ENCODE assay signal across 15 cellular contexts in the genomic region with DNA sequence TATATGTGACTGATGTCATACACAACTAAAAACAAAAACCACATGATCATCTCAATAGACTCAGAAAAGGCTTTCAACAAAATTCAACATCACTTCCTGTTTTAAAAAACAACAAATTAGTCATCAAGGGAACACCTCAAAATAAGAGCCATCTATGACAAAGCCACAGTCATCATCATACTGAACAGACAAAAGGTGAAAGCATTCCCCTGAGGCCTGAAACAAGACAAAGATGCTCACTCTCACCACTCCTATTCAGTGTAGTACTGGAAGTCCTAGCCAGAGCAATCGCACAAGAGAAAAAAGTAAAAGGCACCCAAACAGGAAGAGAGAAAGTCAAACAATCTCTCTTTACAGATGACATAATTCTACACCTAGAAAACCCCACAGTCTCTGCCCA.
A peak's percentile ranks its signal among the peaks of the same experiment; 100 is the strongest.
DNase-seq lines count a peak whose midpoint lies in the region; ATAC-seq and TF ChIP-seq lines count a peak whose summit lies in the region.
"Had no signal": no experiment of that assay in that cellular context is flagged by ENCODE, and none has a peak within 500 bp of the region (broad histone marks: within the 10 kb centered on the region; RNA-seq: fewer than 3 reads in every experiment).

No MANE protein-coding gene starts in this region.

- H3K4me1 ChIP-seq in OCI-LY3 (ENCODE audit: low read length) = peaks cover 19% of the 10 kb centered on the region
- H3K4me1 ChIP-seq: colonic mucosa, spleen had no signal

- H2AFZ ChIP-seq in OCI-LY3 (ENCODE audit: low read depth, low read length) = no peak overlapping the region

- H3K27ac ChIP-seq in OCI-LY3 (ENCODE audit: low read length) = no peak overlapping the region
- H3K27ac ChIP-seq: colonic mucosa, spleen had no signal

- no peak overlapping the region for H3K27ac Mint-ChIP-seq in glutamatergic neuron (ENCODE audit: unreplicated experiment)
- H3K27ac Mint-ChIP-seq: activated CD4-positive, alpha-beta memory T cell treated with anti-CD3 and anti-CD28 coated beads, Interleukin-2, amount 10 ng/mL, durations not matched to agents 7 days and 5 days; activated naive CD4-positive, alpha-beta T cell treated with anti-CD3 and anti-CD28 coated beads, Interleukin-2, amount 50 U/mL, for 72 hours; nephron had no signal

- H3K27me3 ChIP-seq in OCI-LY3 (ENCODE audit: low read depth, low read length) = no peaks in the 10 kb centered on the region
- H3K27me3 ChIP-seq: colonic mucosa, spleen had no signal

- ATAC-seq in GM18499 (IDR thresholded peaks at IDR 0.05; ENCODE audit: insufficient read depth, unreplicated experiment) (peak; percentile 70), GM21619 (IDR thresholded peaks at IDR 0.05; ENCODE audit: unreplicated experiment) (peak; percentile 92), HG03066 (IDR thresholded peaks at IDR 0.05; ENCODE audit: low read depth, unreplicated experiment) (peak; percentile 85)

- no peaks in the 10 kb centered on the region for H3K27me3 Mint-ChIP-seq in glutamatergic neuron (ENCODE audit: unreplicated experiment)
- H3K27me3 Mint-ChIP-seq: activated CD4-positive, alpha-beta memory T cell treated with anti-CD3 and anti-CD28 coated beads, Interleukin-2, amount 10 ng/mL, durations not matched to agents 7 days and 5 days had no signal

- no peaks in the 10 kb centered on the region for H3K9me3 Mint-ChIP-seq in glutamatergic neuron (ENCODE audit: unreplicated experiment)
- H3K9me3 Mint-ChIP-seq: nephron had no signal

- no peak overlapping the region for H3K4me3 Mint-ChIP-seq in glutamatergic neuron (ENCODE audit: unreplicated experiment)
- H3K4me3 Mint-ChIP-seq: activated CD4-positive, alpha-beta memory T cell treated with anti-CD3 and anti-CD28 coated beads, Interleukin-2, amount 10 ng/mL, durations not matched to agents 7 days and 5 days; nephron had no signal

- no peaks in the 10 kb centered on the region for H3K4me1 Mint-ChIP-seq in glutamatergic neuron (ENCODE audit: low read depth, unreplicated experiment)
- H3K4me1 Mint-ChIP-seq: activated CD4-positive, alpha-beta memory T cell treated with anti-CD3 and anti-CD28 coated beads, Interleukin-2, amount 10 ng/mL, durations not matched to agents 7 days and 5 days; nephron had no signal

- H3K79me2 ChIP-seq in OCI-LY3 (ENCODE audit: low read length) = no peaks in the 10 kb centered on the region

- no peak overlapping the region for H3K4me3 ChIP-seq in OCI-LY3 (ENCODE audit: low read length)
- H3K4me3 ChIP-seq: colonic mucosa, spleen had no signal

- no peaks in the 10 kb centered on the region for H4K20me1 ChIP-seq in OCI-LY3 (ENCODE audit: insufficient read depth, low read length)

- TF ChIP-seq CTCF in OCI-LY3 (IDR thresholded peaks at IDR 0.05; ENCODE audit: low read depth, low read length) = no peak
- TF ChIP-seq CTCF in glutamatergic neuron (IDR thresholded peaks at IDR 0.05; ENCODE audit: partially characterized antibody, unreplicated experiment) = no peak

- H3K36me3 Mint-ChIP-seq in glutamatergic neuron (ENCODE audit: unreplicated experiment) = no peaks in the 10 kb centered on the region
- H3K36me3 Mint-ChIP-seq: activated naive CD4-positive, alpha-beta T cell treated with anti-CD3 and anti-CD28 coated beads, Interleukin-2, amount 50 U/mL, for 72 hours had no signal

- DNase-seq in NCI-H345 treated with DMSO at 0.1 percent for 48 hours (lab: John Stamatoyannopoulos, UW; ENCODE audit: unreplicated experiment) (no peak), midbrain (lab: John Stamatoyannopoulos, UW) (no peak), glutamatergic neuron (no peak), foreskin melanocyte (no peak)
- DNase-seq: activated CD4-positive, alpha-beta memory T cell treated with anti-CD3 and anti-CD28 coated beads, Interleukin-2, amount 10 ng/mL, durations not matched to agents 7 days and 5 days; colonic mucosa; kidney; NCI-H146; spleen had no signal

- no peaks in the 10 kb centered on the region for H3K9me3 ChIP-seq in OCI-LY3 (ENCODE audit: insufficient read depth, low read length)
- H3K9me3 ChIP-seq: colonic mucosa, spleen had no signal

- H3K9ac ChIP-seq in OCI-LY3 (ENCODE audit: low read length) = no peak overlapping the region

- peak overlapping the region; percentile 14; the same call in 1 of the 2 replicates for H3K4me2 ChIP-seq in OCI-LY3 (ENCODE audit: low read length)

- H3K36me3 ChIP-seq in OCI-LY3 (replicated peaks; ENCODE audit: low read depth, low read length) = no peaks in the 10 kb centered on the region
- H3K36me3 ChIP-seq: colonic mucosa, spleen had no signal
